Comparison of ENCODE assay signal across 12 cellular contexts in genomic region chr6:89495961-89496535, GRCh38.
"Had no signal": no experiment of that assay in that cellular context is flagged by ENCODE, and none has a peak within 500 bp of the region (broad histone marks: within the 10 kb centered on the region; RNA-seq: fewer than 3 reads in every experiment).

No MANE protein-coding gene starts in this region.

- H3K36me3 ChIP-seq: heart left ventricle, ovary, sigmoid colon, spleen had no signal

- DNase-seq: activated CD4-positive, alpha-beta T cell treated with anti-CD3 and anti-CD28 coated beads for 48 hours; activated CD8-positive, alpha-beta T cell treated with anti-CD3 and anti-CD28 coated beads for 36 hours; activated gamma-delta T cell; activated T-cell treated with anti-CD3 and anti-CD28 coated beads, Interleukin-2, amount 50 U/mL, for 48 hours; foreskin melanocyte; heart left ventricle; immature natural killer cell; ovary; sigmoid colon; spleen; stimulated activated naive CD8-positive, alpha-beta T cell treated with anti-CD3 and anti-CD28 coated beads, Interleukin-15, amount 100 ng/mL, for 72 hours; T1000 had no signal

- H3K4me1 ChIP-seq: spleen had no signal

- H3K27me3 ChIP-seq: heart left ventricle, ovary, sigmoid colon, spleen had no signal

- H3K4me3 ChIP-seq: heart left ventricle, ovary, sigmoid colon, spleen had no signal

- H3K9me3 ChIP-seq: heart left ventricle, ovary, sigmoid colon, spleen had no signal
